In the genomic region with DNA sequence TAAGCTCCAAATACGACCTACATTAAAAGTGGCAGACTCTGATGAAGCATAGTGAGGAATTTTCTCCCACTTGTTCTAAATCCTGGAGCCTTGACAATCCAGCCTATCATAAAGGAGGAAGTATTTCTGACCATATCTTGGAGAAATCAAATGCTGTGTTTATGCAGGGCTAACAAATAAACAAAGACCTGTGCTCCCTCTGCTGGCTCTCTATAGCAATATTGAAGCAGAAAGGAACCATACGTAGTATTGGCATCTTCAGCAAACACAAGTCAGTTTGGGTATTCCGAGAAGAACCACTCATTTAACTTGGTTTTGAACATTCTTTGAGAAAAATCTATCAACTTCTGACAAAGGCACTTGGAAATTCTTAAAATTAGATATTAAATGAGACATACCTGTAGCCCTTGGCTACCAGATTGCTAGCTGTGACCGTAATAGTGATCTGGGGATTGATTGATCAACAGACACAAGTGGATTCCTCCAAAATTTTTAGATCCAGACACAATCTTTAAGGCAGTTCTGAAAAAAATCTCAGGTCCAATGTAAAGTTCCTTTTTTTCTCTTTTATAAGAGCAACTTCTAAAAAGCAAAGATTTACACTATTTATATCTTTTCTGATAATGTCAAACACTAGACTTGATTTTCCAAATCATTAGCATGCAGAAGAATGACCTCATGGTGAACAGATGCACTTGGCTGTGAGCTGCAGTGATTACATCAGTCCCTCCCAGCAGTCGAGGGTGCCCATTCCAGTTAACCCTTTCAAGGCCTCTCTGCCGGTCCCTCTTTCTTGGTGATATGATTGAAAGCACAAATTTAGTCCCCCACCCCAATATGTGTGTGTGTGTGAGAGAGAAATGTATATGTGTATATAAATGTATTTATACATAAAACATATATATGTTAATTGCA, we compare ENCODE assay signal across 1 cellular context.
A peak's percentile ranks its signal among the peaks of the same experiment; 100 is the strongest.
TF ChIP-seq lines count a peak whose summit lies in the region.

No MANE protein-coding gene starts in this region.

TF ChIP-seq in HEK293, 187 proteins besides CTCF, POLR2A, EP300 and RAD21 (continued from another document):
- TF ChIP-seq, protein P1, sequence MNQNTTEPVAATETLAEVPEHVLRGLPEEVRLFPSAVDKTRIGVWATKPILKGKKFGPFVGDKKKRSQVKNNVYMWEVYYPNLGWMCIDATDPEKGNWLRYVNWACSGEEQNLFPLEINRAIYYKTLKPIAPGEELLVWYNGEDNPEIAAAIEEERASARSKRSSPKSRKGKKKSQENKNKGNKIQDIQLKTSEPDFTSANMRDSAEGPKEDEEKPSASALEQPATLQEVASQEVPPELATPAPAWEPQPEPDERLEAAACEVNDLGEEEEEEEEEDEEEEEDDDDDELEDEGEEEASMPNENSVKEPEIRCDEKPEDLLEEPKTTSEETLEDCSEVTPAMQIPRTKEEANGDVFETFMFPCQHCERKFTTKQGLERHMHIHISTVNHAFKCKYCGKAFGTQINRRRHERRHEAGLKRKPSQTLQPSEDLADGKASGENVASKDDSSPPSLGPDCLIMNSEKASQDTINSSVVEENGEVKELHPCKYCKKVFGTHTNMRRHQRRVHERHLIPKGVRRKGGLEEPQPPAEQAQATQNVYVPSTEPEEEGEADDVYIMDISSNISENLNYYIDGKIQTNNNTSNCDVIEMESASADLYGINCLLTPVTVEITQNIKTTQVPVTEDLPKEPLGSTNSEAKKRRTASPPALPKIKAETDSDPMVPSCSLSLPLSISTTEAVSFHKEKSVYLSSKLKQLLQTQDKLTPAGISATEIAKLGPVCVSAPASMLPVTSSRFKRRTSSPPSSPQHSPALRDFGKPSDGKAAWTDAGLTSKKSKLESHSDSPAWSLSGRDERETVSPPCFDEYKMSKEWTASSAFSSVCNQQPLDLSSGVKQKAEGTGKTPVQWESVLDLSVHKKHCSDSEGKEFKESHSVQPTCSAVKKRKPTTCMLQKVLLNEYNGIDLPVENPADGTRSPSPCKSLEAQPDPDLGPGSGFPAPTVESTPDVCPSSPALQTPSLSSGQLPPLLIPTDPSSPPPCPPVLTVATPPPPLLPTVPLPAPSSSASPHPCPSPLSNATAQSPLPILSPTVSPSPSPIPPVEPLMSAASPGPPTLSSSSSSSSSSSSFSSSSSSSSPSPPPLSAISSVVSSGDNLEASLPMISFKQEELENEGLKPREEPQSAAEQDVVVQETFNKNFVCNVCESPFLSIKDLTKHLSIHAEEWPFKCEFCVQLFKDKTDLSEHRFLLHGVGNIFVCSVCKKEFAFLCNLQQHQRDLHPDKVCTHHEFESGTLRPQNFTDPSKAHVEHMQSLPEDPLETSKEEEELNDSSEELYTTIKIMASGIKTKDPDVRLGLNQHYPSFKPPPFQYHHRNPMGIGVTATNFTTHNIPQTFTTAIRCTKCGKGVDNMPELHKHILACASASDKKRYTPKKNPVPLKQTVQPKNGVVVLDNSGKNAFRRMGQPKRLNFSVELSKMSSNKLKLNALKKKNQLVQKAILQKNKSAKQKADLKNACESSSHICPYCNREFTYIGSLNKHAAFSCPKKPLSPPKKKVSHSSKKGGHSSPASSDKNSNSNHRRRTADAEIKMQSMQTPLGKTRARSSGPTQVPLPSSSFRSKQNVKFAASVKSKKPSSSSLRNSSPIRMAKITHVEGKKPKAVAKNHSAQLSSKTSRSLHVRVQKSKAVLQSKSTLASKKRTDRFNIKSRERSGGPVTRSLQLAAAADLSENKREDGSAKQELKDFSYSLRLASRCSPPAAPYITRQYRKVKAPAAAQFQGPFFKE (tag by site-specific recombination; IDR thresholded peaks at IDR 0.05; ENCODE audit: borderline replicate concordance), result no peak
- TF ChIP-seq ZNF366 (tag by site-specific recombination; conservative IDR thresholded peaks at IDR 0.05), result 0 out of 2 replicates have a peak, but pooled peaks have one; percentile 35
- peak; percentile 94 for TF ChIP-seq ATF2 (tag by site-specific recombination; IDR thresholded peaks at IDR 0.05; ENCODE audit: low read depth)
- no peak for TF ChIP-seq YY2 (tag by site-specific recombination; IDR thresholded peaks at IDR 0.05)
- TF ChIP-seq GLIS1 (tag by site-specific recombination; IDR thresholded peaks at IDR 0.05), result 0 out of 2 replicates have a peak, but pooled peaks have one; percentile 8
- TF ChIP-seq ZNF132 (tag by site-specific recombination; IDR thresholded peaks at IDR 0.05; ENCODE audit: borderline replicate concordance), result no peak
- TF ChIP-seq, protein P2, sequence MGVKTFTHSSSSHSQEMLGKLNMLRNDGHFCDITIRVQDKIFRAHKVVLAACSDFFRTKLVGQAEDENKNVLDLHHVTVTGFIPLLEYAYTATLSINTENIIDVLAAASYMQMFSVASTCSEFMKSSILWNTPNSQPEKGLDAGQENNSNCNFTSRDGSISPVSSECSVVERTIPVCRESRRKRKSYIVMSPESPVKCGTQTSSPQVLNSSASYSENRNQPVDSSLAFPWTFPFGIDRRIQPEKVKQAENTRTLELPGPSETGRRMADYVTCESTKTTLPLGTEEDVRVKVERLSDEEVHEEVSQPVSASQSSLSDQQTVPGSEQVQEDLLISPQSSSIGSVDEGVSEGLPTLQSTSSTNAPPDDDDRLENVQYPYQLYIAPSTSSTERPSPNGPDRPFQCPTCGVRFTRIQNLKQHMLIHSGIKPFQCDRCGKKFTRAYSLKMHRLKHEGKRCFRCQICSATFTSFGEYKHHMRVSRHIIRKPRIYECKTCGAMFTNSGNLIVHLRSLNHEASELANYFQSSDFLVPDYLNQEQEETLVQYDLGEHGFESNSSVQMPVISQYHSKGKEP (tag by site-specific recombination; IDR thresholded peaks at IDR 0.05), result peak; percentile 70; the same call in 1 of the 2 replicates
- peak; percentile 20; the same call in 1 of the 2 replicates for TF ChIP-seq ZNF394 (tag by site-specific recombination; IDR thresholded peaks at IDR 0.05; ENCODE audit: borderline replicate concordance)
- no peak for TF ChIP-seq ZNF239 (tag by site-specific recombination; IDR thresholded peaks at IDR 0.05)
- TF ChIP-seq HOXA7 (CRISPR knock-in tag; IDR thresholded peaks at IDR 0.05; ENCODE audit: borderline replicate concordance), result no peak
- TF ChIP-seq ZNF639 (tag by site-specific recombination; IDR thresholded peaks at IDR 0.05), result no peak
- no peak for TF ChIP-seq ZNF423 (tag by site-specific recombination; IDR thresholded peaks at IDR 0.05)
- TF ChIP-seq ZBTB8A (tag by site-specific recombination; IDR thresholded peaks at IDR 0.05), result 0 out of 2 replicates have a peak, but pooled peaks have one; percentile 13
- TF ChIP-seq ZNF629 (tag by site-specific recombination; IDR thresholded peaks at IDR 0.05), result peak; percentile 90
- no peak for TF ChIP-seq ZNF768 (tag by site-specific recombination; IDR thresholded peaks at IDR 0.05)
- peak; percentile 42; the same call in 1 of the 2 replicates for TF ChIP-seq SP7 (tag by site-specific recombination; IDR thresholded peaks at IDR 0.05)
- TF ChIP-seq ZNF37A (tag by site-specific recombination; IDR thresholded peaks at IDR 0.05), result no peak
- TF ChIP-seq HIC1 (tag by site-specific recombination; IDR thresholded peaks at IDR 0.05), result peak; percentile 74
- TF ChIP-seq ZNF660 (tag by site-specific recombination; IDR thresholded peaks at IDR 0.05), result peak; percentile 53; the same call in 1 of the 2 replicates
- 0 out of 2 replicates have a peak, but pooled peaks have one; percentile 11 for TF ChIP-seq SP3 (tag by site-specific recombination; IDR thresholded peaks at IDR 0.05)
- TF ChIP-seq ZNF561 (tag by site-specific recombination; IDR thresholded peaks at IDR 0.05; ENCODE audit: borderline replicate concordance), result peak; percentile 83
- 0 out of 2 replicates have a peak, but pooled peaks have one; percentile 26 for TF ChIP-seq MZF1 (tag by site-specific recombination; IDR thresholded peaks at IDR 0.05; ENCODE audit: borderline replicate concordance)
- peak; percentile 69 for TF ChIP-seq ZIC2 (tag by site-specific recombination; IDR thresholded peaks at IDR 0.05)
- peak; percentile 29; the same call in 1 of the 2 replicates for TF ChIP-seq ZEB2 (tag by site-specific recombination; IDR thresholded peaks at IDR 0.05)
- no peak for TF ChIP-seq ZSCAN30 (tag by site-specific recombination; IDR thresholded peaks at IDR 0.05)
- 0 out of 2 replicates have a peak, but pooled peaks have one; percentile 20 for TF ChIP-seq ZNF335 (tag by site-specific recombination; conservative IDR thresholded peaks at IDR 0.05)
- TF ChIP-seq ZBTB21 (tag by site-specific recombination; IDR thresholded peaks at IDR 0.05), result peak; percentile 74
- TF ChIP-seq, protein P3, sequence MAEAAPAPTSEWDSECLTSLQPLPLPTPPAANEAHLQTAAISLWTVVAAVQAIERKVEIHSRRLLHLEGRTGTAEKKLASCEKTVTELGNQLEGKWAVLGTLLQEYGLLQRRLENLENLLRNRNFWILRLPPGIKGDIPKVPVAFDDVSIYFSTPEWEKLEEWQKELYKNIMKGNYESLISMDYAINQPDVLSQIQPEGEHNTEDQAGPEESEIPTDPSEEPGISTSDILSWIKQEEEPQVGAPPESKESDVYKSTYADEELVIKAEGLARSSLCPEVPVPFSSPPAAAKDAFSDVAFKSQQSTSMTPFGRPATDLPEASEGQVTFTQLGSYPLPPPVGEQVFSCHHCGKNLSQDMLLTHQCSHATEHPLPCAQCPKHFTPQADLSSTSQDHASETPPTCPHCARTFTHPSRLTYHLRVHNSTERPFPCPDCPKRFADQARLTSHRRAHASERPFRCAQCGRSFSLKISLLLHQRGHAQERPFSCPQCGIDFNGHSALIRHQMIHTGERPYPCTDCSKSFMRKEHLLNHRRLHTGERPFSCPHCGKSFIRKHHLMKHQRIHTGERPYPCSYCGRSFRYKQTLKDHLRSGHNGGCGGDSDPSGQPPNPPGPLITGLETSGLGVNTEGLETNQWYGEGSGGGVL (tag by site-specific recombination; IDR thresholded peaks at IDR 0.05), result no peak
- 0 out of 2 replicates have a peak, but pooled peaks have one; percentile 15 for TF ChIP-seq ZNF513 (tag by site-specific recombination; IDR thresholded peaks at IDR 0.05)
- TF ChIP-seq, protein P4, sequence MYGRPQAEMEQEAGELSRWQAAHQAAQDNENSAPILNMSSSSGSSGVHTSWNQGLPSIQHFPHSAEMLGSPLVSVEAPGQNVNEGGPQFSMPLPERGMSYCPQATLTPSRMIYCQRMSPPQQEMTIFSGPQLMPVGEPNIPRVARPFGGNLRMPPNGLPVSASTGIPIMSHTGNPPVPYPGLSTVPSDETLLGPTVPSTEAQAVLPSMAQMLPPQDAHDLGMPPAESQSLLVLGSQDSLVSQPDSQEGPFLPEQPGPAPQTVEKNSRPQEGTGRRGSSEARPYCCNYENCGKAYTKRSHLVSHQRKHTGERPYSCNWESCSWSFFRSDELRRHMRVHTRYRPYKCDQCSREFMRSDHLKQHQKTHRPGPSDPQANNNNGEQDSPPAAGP (tag by site-specific recombination; IDR thresholded peaks at IDR 0.05), result no peak
- TF ChIP-seq ZNF24 (tag by site-specific recombination; IDR thresholded peaks at IDR 0.05), result 0 out of 2 replicates have a peak, but pooled peaks have one; percentile 29
- TF ChIP-seq ZBTB20 (tag by site-specific recombination; IDR thresholded peaks at IDR 0.05), result no peak
- peak; percentile 84 for TF ChIP-seq ZNF10 (tag by site-specific recombination; IDR thresholded peaks at IDR 0.05)
